Comparison of ENCODE assay signal across 10 cellular contexts in the genomic region with DNA sequence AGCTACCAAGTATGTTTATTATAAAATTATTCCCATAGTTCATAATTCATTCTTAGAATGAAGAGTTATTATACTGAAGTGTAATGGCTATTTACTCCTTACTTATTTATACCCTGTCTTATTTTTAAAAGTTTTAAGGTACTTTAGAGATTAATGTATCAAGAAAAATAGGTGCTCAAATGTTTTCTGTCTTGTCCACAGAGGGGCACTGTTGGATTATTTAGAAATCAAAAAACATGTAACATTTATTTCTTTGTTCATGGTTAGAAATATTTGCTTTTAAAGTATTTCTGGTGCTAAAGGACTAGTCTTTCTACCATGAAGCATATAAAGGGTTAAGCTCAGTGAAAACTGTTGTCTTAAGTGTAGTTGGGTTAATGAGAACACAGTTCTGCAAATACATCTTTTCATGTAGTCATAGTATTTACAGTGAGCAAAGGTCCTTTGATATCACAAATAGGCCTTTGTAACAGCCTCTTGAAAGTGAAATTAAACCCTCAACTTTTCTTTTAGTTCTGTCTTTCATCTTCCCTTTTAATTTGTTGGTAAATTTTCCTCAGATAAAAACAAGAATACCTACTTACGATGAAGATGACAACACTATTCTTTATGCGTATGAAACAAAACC. TPM values are rescaled to one million over a fixed set of nuclear protein-coding genes. Genes with fewer than 3 reads are reported as not detected.
DNase-seq lines count a peak whose midpoint lies in the region; ATAC-seq, FAIRE-seq and TF ChIP-seq lines count a peak whose summit lies in the region.
"Had no signal": no experiment of that assay in that cellular context is flagged by ENCODE, and none has a peak within 500 bp of the region (broad histone marks: within the 10 kb centered on the region; RNA-seq: fewer than 3 reads in every experiment).

No MANE protein-coding gene starts in this region.

- TF ChIP-seq CTCF in H9 (conservative IDR thresholded peaks at IDR 0.05), result peak; percentile 66
- TF ChIP-seq CTCF in VCaP (conservative IDR thresholded peaks at IDR 0.05), result peak; percentile 76
- TF ChIP-seq CTCF in GM20000 (IDR thresholded peaks at IDR 0.05; ENCODE audit: extremely low read depth, missing control alignments), result no peak

- H3K79me1 ChIP-seq in H9 (ENCODE audit: insufficient read depth, low read depth, low read length, poor library complexity, severe bottlenecking), result no peaks in the 10 kb centered on the region

- H4K8ac ChIP-seq in H9 (replicated peaks; ENCODE audit: insufficient read length, low read depth, low read length), result no peak overlapping the region

- no peak overlapping the region for H3K27ac Mint-ChIP-seq in H9

- H3K14ac ChIP-seq in H9 (ENCODE audit: insufficient read depth, low read length), result no peak overlapping the region

- H3K9me3 Mint-ChIP-seq in H9, result no peaks in the 10 kb centered on the region; a peak in 2 of 5 replicates

- H3K4me2 ChIP-seq in H9 (ENCODE audit: insufficient read depth, insufficient read length, low read length), result no peak overlapping the region

- H3K27me3 Mint-ChIP-seq in H9 (ENCODE audit: low read depth), result peaks cover 14% of the 10 kb centered on the region

- no peak overlapping the region for H3K18ac ChIP-seq in H9 (ENCODE audit: insufficient read length, low read depth, low read length)

- no peak overlapping the region for H3K4me3 Mint-ChIP-seq in H9

- H3K27ac ChIP-seq in H9 (ENCODE audit: insufficient read length, low read depth, low read length) (no peak overlapping the region), VCaP (peak overlapping the region; percentile 38)

- no peaks in the 10 kb centered on the region for H3K79me2 ChIP-seq in H9 (ENCODE audit: insufficient read depth, low read length)

- H2BK5ac ChIP-seq in H9 (ENCODE audit: insufficient read length, low read length), result no peak overlapping the region

- H3T11ph ChIP-seq in H9 (ENCODE audit: low read length), result no peak overlapping the region

- FAIRE-seq in A204.1 (lab: Jason Lieb, UNC) (peak; percentile 94), islet of Langerhans (lab: Jason Lieb, UNC) (peak; percentile 100)

- no peak overlapping the region for H2BK12ac ChIP-seq in H9 (ENCODE audit: insufficient read length, low read depth, low read length)

- H2AK5ac ChIP-seq in H9 (ENCODE audit: insufficient read length, low read length), result no peak overlapping the region

- peaks cover 3% of the 10 kb centered on the region; the same call in 1 of the 2 replicates for H3K27me3 ChIP-seq in H9 (ENCODE audit: insufficient read depth, low read length)

- H2AFZ ChIP-seq in H9 (ENCODE audit: low read length), result no peak overlapping the region

- no peaks in the 10 kb centered on the region for H4K20me1 ChIP-seq in H9 (ENCODE audit: control insufficient read depth, insufficient read depth, insufficient read length)

- no peak overlapping the region for H4K5ac ChIP-seq in H9 (ENCODE audit: insufficient read length, low read depth, low read length)

- peaks cover 3 to 6% of the 10 kb centered on the region in 2 experiments; a peak in 2 of 4 replicates for H3K4me1 Mint-ChIP-seq in H9

- H3K36me3 Mint-ChIP-seq in H9 (ENCODE audit: insufficient read depth in 1 of 3, low read depth in 3 of 3), result no peaks in the 10 kb centered on the region; a peak in 1 of 7 replicates

- H3K9me3 ChIP-seq in H9 (ENCODE audit: control insufficient read depth, low read depth, low read length), result no peaks in the 10 kb centered on the region

- no peak for DNase-seq in H9
- no peak for DNase-seq in globus pallidus (ENCODE audit: low spot score)
- no peak for DNase-seq in GM20000 (ENCODE audit: low spot score)
- no peak for DNase-seq in activated naive CD4-positive, alpha-beta T cell treated with anti-CD3 and anti-CD28 coated beads, Interleukin-2, amount 50 U/mL, for 16 hours
- DNase-seq: activated gamma-delta T cell, NCI-H1694 treated with DMSO at 0.1 percent for 48 hours had no signal

- no peak overlapping the region for H4K91ac ChIP-seq in H9 (ENCODE audit: insufficient read length, low read depth, low read length)

- no CpG with 5 or more reads among the region's 2 CpGs for WGBS in H9 (ENCODE audit: extremely low coverage, insufficient read length, low lambda C conversion rate)

- H3K9ac ChIP-seq in H9 (ENCODE audit: extremely low read depth, insufficient read length, low read length), result no peak overlapping the region

- H2BK120ac ChIP-seq in H9 (ENCODE audit: low read depth, low read length, poor library complexity, severe bottlenecking), result no peak overlapping the region

- no peak overlapping the region for H3K56ac ChIP-seq in H9 (ENCODE audit: insufficient read length, low read depth, low read length)

- no peak overlapping the region for H2BK20ac ChIP-seq in H9 (ENCODE audit: low read depth, low read length, poor library complexity, severe bottlenecking)

- H3K23ac ChIP-seq in H9 (ENCODE audit: insufficient read length, low read depth, low read length), result no peak overlapping the region

- no peaks in the 10 kb centered on the region for H3K4me1 ChIP-seq in H9 (ENCODE audit: insufficient read depth, low read length)

- no peak for ATAC-seq in GM19452 (IDR thresholded peaks at IDR 0.05; ENCODE audit: unreplicated experiment)

- no peak overlapping the region for H3K4ac ChIP-seq in H9 (ENCODE audit: low read depth, low read length)

- no peak overlapping the region for H2BK15ac ChIP-seq in H9 (ENCODE audit: low read depth, low read length)

- no peaks in the 10 kb centered on the region for H3K23me2 ChIP-seq in H9 (ENCODE audit: insufficient read length, low read depth, low read length, poor library complexity, severe bottlenecking)

RNA-seq across cellular contexts. Expression of a gene that starts 7.7 kb away (rescaled TPM):
- total RNA-seq in H9 (2021), result 1.3 and 1.6 TPM in 2 replicates
